In genomic region chr14:33039321-33039720, GRCh38 we compare ENCODE assay signal across 23 cellular contexts.
DNase-seq lines count a peak whose midpoint lies in the region; ATAC-seq and TF ChIP-seq lines count a peak whose summit lies in the region.
"Had no signal": no experiment of that assay in that cellular context is flagged by ENCODE, and none has a peak within 500 bp of the region (broad histone marks: within the 10 kb centered on the region; RNA-seq: fewer than 3 reads in every experiment).

No MANE protein-coding gene starts in this region.

- H3K27ac ChIP-seq in GM23338 (ENCODE audit: low read depth) (no peak overlapping the region), upper lobe of right lung (no peak overlapping the region)
- H3K27ac ChIP-seq: SJSA1 had no signal

- intact Hi-C loops in upper lobe of right lung (cut with DNase I): no loop called here

- ATAC-seq in GM23338 (no peak), T-helper 17 cell (no peak), upper lobe of right lung (no peak)
- ATAC-seq: K562 had no signal

- peak overlapping the region; percentile 13; the same call in 1 of the 2 replicates for H3K27ac Mint-ChIP-seq in GM23338
- peak overlapping the region; percentile 59 for H3K27ac Mint-ChIP-seq in progenitor cell of endocrine pancreas
- H3K27ac Mint-ChIP-seq in T-helper 17 cell: no peak overlapping the region
- H3K27ac Mint-ChIP-seq in activated T-cell treated with anti-CD3 and anti-CD28 coated beads, Interleukin-2, amount 50 U/mL, for 24 hours: no peak overlapping the region
- H3K27ac Mint-ChIP-seq: CD14-positive monocyte, H9 had no signal

- H3K36me3 ChIP-seq in GM23338 (ENCODE audit: insufficient read depth) (no peaks in the 10 kb centered on the region), upper lobe of right lung (no peaks in the 10 kb centered on the region)
- H3K36me3 ChIP-seq: BE2C, SJSA1 had no signal

- H3K4me1 Mint-ChIP-seq in GM23338 (no peaks in the 10 kb centered on the region), progenitor cell of endocrine pancreas (ENCODE audit: low read depth) (peaks cover 16% of the 10 kb centered on the region), T-helper 17 cell (no peaks in the 10 kb centered on the region)
- no peaks in the 10 kb centered on the region for H3K4me1 Mint-ChIP-seq in activated T-cell treated with anti-CD3 and anti-CD28 coated beads, Interleukin-2, amount 50 U/mL, for 24 hours (ENCODE audit: low read depth)
- H3K4me1 Mint-ChIP-seq: CD14-positive monocyte, H9 had no signal

- H3K36me3 Mint-ChIP-seq in GM23338 (ENCODE audit: low read depth) (peaks cover 5% of the 10 kb centered on the region; the same call in 1 of the 3 replicates), progenitor cell of endocrine pancreas (ENCODE audit: insufficient read depth) (peaks cover 4% of the 10 kb centered on the region), T-helper 17 cell (ENCODE audit: low read depth) (no peaks in the 10 kb centered on the region)
- H3K36me3 Mint-ChIP-seq in activated T-cell treated with anti-CD3 and anti-CD28 coated beads, Interleukin-2, amount 50 U/mL, for 24 hours (ENCODE audit: low read depth): no peaks in the 10 kb centered on the region
- H3K36me3 Mint-ChIP-seq: CD14-positive monocyte had no signal

- H3K27me3 ChIP-seq in GM23338 (ENCODE audit: insufficient read depth) (no peaks in the 10 kb centered on the region), upper lobe of right lung (no peaks in the 10 kb centered on the region)
- H3K27me3 ChIP-seq: SJSA1 had no signal

- H3K4me1 ChIP-seq in GM23338 (ENCODE audit: insufficient read depth): no peaks in the 10 kb centered on the region
- H3K4me1 ChIP-seq in upper lobe of right lung: no peaks in the 10 kb centered on the region
- H3K4me1 ChIP-seq: BE2C, SJSA1 had no signal

- H3K9me3 ChIP-seq in T-helper 17 cell (ENCODE audit: control insufficient read depth, low read length, poor library complexity, severe bottlenecking) (no peaks in the 10 kb centered on the region), upper lobe of right lung (no peaks in the 10 kb centered on the region)
- H3K9me3 ChIP-seq: BE2C, SJSA1 had no signal

- no peak overlapping the region for H2AFZ ChIP-seq in GM23338

- H3K27me3 Mint-ChIP-seq in GM23338 (ENCODE audit: insufficient read depth, low read depth, poor library complexity): no peaks in the 10 kb centered on the region
- no peaks in the 10 kb centered on the region for H3K27me3 Mint-ChIP-seq in progenitor cell of endocrine pancreas
- no peaks in the 10 kb centered on the region for H3K27me3 Mint-ChIP-seq in T-helper 17 cell
- no peaks in the 10 kb centered on the region for H3K27me3 Mint-ChIP-seq in activated T-cell treated with anti-CD3 and anti-CD28 coated beads, Interleukin-2, amount 50 U/mL, for 24 hours

- H3K4me3 Mint-ChIP-seq in GM23338 (no peak overlapping the region), progenitor cell of endocrine pancreas (ENCODE audit: low read depth) (no peak overlapping the region), T-helper 17 cell (no peak overlapping the region)
- H3K4me3 Mint-ChIP-seq in activated T-cell treated with anti-CD3 and anti-CD28 coated beads, Interleukin-2, amount 50 U/mL, for 24 hours: no peak overlapping the region
- H3K4me3 Mint-ChIP-seq: CD14-positive monocyte, H9 had no signal

- H3K79me2 ChIP-seq in GM23338 (replicated peaks; ENCODE audit: insufficient read depth): no peaks in the 10 kb centered on the region

- peaks cover 7% of the 10 kb centered on the region; the same call in 1 of the 3 replicates for H3K9me3 Mint-ChIP-seq in GM23338
- peaks cover 6% of the 10 kb centered on the region for H3K9me3 Mint-ChIP-seq in progenitor cell of endocrine pancreas (ENCODE audit: low read depth)
- H3K9me3 Mint-ChIP-seq in activated T-cell treated with anti-CD3 and anti-CD28 coated beads, Interleukin-2, amount 50 U/mL, for 24 hours: peaks cover 12% of the 10 kb centered on the region

- H4K20me1 ChIP-seq in GM23338 (replicated peaks; ENCODE audit: insufficient read depth): no peaks in the 10 kb centered on the region

- TF ChIP-seq CTCF in GM23338 (conservative IDR thresholded peaks at IDR 0.05; ENCODE audit: low read depth in 2 of 2) (no peak), choroid plexus epithelial cell (conservative IDR thresholded peaks at IDR 0.05; ENCODE audit: low read depth, low read length) (no peak), progenitor cell of endocrine pancreas (IDR thresholded peaks at IDR 0.05; ENCODE audit: unreplicated experiment) (no peak), upper lobe of right lung (IDR thresholded peaks at IDR 0.05) (no peak)

- H3K9me2 ChIP-seq in GM23338 (ENCODE audit: insufficient read depth): no peaks in the 10 kb centered on the region

- no peak overlapping the region for H3K4me2 ChIP-seq in GM23338

- no peaks in the 10 kb centered on the region for H3F3A ChIP-seq in GM23338 (replicated peaks; ENCODE audit: low read depth)

- DNase-seq in GM23338 (ENCODE audit: low spot score) (no peak), NCI-H2227 (lab: John Stamatoyannopoulos, UW; ENCODE audit: unreplicated experiment) (peak; percentile 43), choroid plexus epithelial cell (ENCODE audit: low read depth) (peak; percentile 6), progenitor cell of endocrine pancreas (ENCODE audit: low spot score, unreplicated experiment) (peak; percentile 11), T-helper 17 cell (no peak), upper lobe of right lung (no peak)
- no peak for DNase-seq in activated T-cell treated with anti-CD3 and anti-CD28 coated beads, Interleukin-2, amount 50 U/mL, for 24 hours
- DNase-seq: 8988T, ACHN, BE2C, DMS153, DND-41, H9, Kasumi-1, NCI-H1105 treated with DMSO at 0.1 percent for 48 hours, NCI-H146, NCI-H2029, NCI-H526 treated with DMSO at 0.1 percent for 48 hours, Right ventricle myocardium superior, RPMI8226 had no signal

- no peak overlapping the region for H3K4me3 ChIP-seq in GM23338
- H3K4me3 ChIP-seq in choroid plexus epithelial cell (ENCODE audit: low read depth, low read length): no peak overlapping the region
- H3K4me3 ChIP-seq in upper lobe of right lung: no peak overlapping the region
- H3K4me3 ChIP-seq: K562, SJSA1 had no signal

TF ChIP-seq in GM23338, 12 proteins besides CTCF, POLR2A, EP300 and RAD21 (continues in another document):
- TF ChIP-seq CREB1 (CRISPR knock-in tag; IDR thresholded peaks at IDR 0.05; ENCODE audit: low read depth) (no peak), EZH2phosphoT487 (IDR thresholded peaks at IDR 0.05; ENCODE audit: unreplicated experiment) (no peak), STAT1 (IDR thresholded peaks at IDR 0.05; ENCODE audit: unreplicated experiment) (no peak), JUNB (IDR thresholded peaks at IDR 0.05; ENCODE audit: unreplicated experiment) (no peak), ETS1 (IDR thresholded peaks at IDR 0.05) (no peak), EZH2 (IDR thresholded peaks at IDR 0.05; ENCODE audit: low read depth, unreplicated experiment) (no peak), REST (IDR thresholded peaks at IDR 0.05; ENCODE audit: unreplicated experiment) (no peak), POLR2AphosphoS5 (IDR thresholded peaks at IDR 0.05; ENCODE audit: low read depth) (no peak), NANOG (IDR thresholded peaks at IDR 0.05; ENCODE audit: borderline replicate concordance) (no peak), ZNF331 (CRISPR knock-in tag; IDR thresholded peaks at IDR 0.05; ENCODE audit: low read depth) (no peak), ZNF114 (CRISPR knock-in tag; IDR thresholded peaks at IDR 0.05) (no peak)

Comparison
In these comparisons a context has a peak if more than half of its experiments do, and no peak if none do; other contexts are left out.
1. DNase-seq: peak in NCI-H2227 (single experiment), choroid plexus epithelial cell (single experiment) and progenitor cell of endocrine pancreas (single experiment); none in GM23338 (single experiment), T-helper 17 cell (0 of 3), activated T-cell treated with anti-CD3 and anti-CD28 coated beads, Interleukin-2, amount 50 U/mL, for 24 hours (single experiment) and upper lobe of right lung (single experiment).
2. H3K27ac Mint-ChIP-seq: peak in GM23338 (single experiment) and progenitor cell of endocrine pancreas (single experiment); none in T-helper 17 cell (single experiment) and activated T-cell treated with anti-CD3 and anti-CD28 coated beads, Interleukin-2, amount 50 U/mL, for 24 hours (single experiment).